ENCODE assay signal across 37 cellular contexts in the genomic region with DNA sequence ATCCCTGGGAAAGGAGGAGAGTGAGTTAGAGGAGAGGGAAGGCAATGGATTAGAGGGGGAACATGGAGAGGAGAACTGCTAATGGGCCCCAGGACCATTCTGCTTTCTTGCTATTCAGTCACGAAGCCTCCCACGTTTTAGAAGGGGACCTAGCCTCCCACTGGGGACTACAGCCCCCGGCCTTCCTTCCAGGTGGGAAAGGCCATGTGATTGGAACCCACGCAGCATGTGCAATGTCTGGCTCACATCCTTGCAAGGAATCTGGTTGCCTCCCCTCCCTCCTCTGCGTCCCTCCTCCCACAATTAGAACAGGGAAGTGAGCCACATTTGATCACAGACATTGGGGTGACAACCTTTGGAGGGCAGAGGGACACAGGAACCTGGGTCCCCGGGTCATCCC. TPM values are rescaled to one million over a fixed set of nuclear protein-coding genes. Genes with fewer than 3 reads are reported as not detected.
DNase-seq lines count a peak whose midpoint lies in the region; ATAC-seq, FAIRE-seq and TF ChIP-seq lines count a peak whose summit lies in the region.
"Had no signal": no experiment of that assay in that cellular context is flagged by ENCODE, and none has a peak within 500 bp of the region (broad histone marks: within the 10 kb centered on the region; RNA-seq: fewer than 3 reads in every experiment).

No MANE protein-coding gene starts in this region.

- no peaks in the 10 kb centered on the region for H4K20me1 ChIP-seq in HepG2 (ENCODE audit: insufficient read depth, low read length)
- H4K20me1 ChIP-seq in neural progenitor cell (ENCODE audit: low read depth), result no peaks in the 10 kb centered on the region
- H4K20me1 ChIP-seq: BLaER1 had no signal

- ATAC-seq in activated naive CD4-positive, alpha-beta T cell treated with anti-CD3 and anti-CD28 coated beads, Interleukin-2, amount 50 U/mL, for 72 hours, result no peak
- ATAC-seq in HepG2 (no peak), right lobe of liver (no peak), HG03354 (IDR thresholded peaks at IDR 0.05; ENCODE audit: poor library complexity, severe bottlenecking, unreplicated experiment) (no peak), HG02642 (IDR thresholded peaks at IDR 0.05; ENCODE audit: poor library complexity, unreplicated experiment) (no peak)
- ATAC-seq: A549; CD8-positive, alpha-beta T cell had no signal

- H3K36me3 ChIP-seq in HepG2 (replicated peaks in 1 of 2; ENCODE audit: control insufficient read depth in 1 of 2, insufficient read depth in 2 of 2, low read length in 2 of 2), result peaks cover 2 to 31% of the 10 kb centered on the region in 2 experiments
- no peaks in the 10 kb centered on the region for H3K36me3 ChIP-seq in right lobe of liver
- peaks cover 30 to 88% of the 10 kb centered on the region in 2 experiments for H3K36me3 ChIP-seq in HEK293 (ENCODE audit: control insufficient read depth in 2 of 2, insufficient read depth in 1 of 2, low read length in 2 of 2)
- H3K36me3 ChIP-seq in neural progenitor cell, result no peaks in the 10 kb centered on the region

- no peak overlapping the region for H3K4me2 ChIP-seq in HepG2 (ENCODE audit: low read depth, low read length)
- no peak overlapping the region for H3K4me2 ChIP-seq in neural progenitor cell
- H3K4me2 ChIP-seq: A549; BLaER1; BLaER1 treated with 17β-estradiol and CSF1 and Interleukin-3, amounts not matched to agents 10 nM and 100 nM had no signal

- CTCF ChIA-PET in activated naive CD4-positive, alpha-beta T cell treated with anti-CD3 and anti-CD28 coated beads, Interleukin-2, amount 10 ng/mL, durations not matched to agents 7 days and 5 days (lab: Charles Lee), result no interaction called here
- CTCF ChIA-PET in HepG2 (lab: Yijun Ruan, JAX; ENCODE audit: low intra/inter-chr PET ratio, low total read pairs) (no interaction called here), HEK293 (lab: Yijun Ruan, JAX) (interaction anchor here (1.1 kb wide), 1 partner anchor 93 kb away, joined by 3 read pairs; no protein-coding TSS in a partner anchor)

- TF ChIP-seq POLR2A in HepG2 (IDR thresholded peaks at IDR 0.05; ENCODE audit: insufficient read depth in 1 of 2, low read depth in 2 of 2, low read length in 2 of 2) (no peak), right lobe of liver (IDR thresholded peaks at IDR 0.05) (no peak)

- H3K27ac ChIP-seq in HepG2 (ENCODE audit: extremely low read length, insufficient read depth, low read length), result no peak overlapping the region
- H3K27ac ChIP-seq in right lobe of liver, result no peak overlapping the region
- no peak overlapping the region for H3K27ac ChIP-seq in HEK293 (ENCODE audit: extremely low read depth, low read depth, low read length)
- H3K27ac ChIP-seq in neural progenitor cell, result no peak overlapping the region
- H3K27ac ChIP-seq: 22Rv1; A549; BLaER1; BLaER1 treated with 17β-estradiol and CSF1 and Interleukin-3, amounts not matched to agents 10 nM and 100 nM; C4-2B had no signal

- BruUV-seq in HepG2 (replicated peaks; lab: Mats Ljungman, UMichigan), result no TSS peak

- peaks cover 39% of the 10 kb centered on the region for H3K36me3 Mint-ChIP-seq in activated naive CD4-positive, alpha-beta T cell treated with anti-CD3 and anti-CD28 coated beads, Interleukin-2, amount 10 ng/mL, durations not matched to agents 7 days and 5 days
- H3K36me3 Mint-ChIP-seq in activated naive CD4-positive, alpha-beta T cell treated with anti-CD3 and anti-CD28 coated beads, Interleukin-2, amount 50 U/mL, for 72 hours, result peaks cover 27 to 30% of the 10 kb centered on the region in 2 donors
- peaks cover 22% of the 10 kb centered on the region for H3K36me3 Mint-ChIP-seq in neural progenitor cell

- no peak for TF ChIP-seq CTCF in HepG2 (CRISPR knock-in tag; IDR thresholded peaks at IDR 0.05)
- no peak for TF ChIP-seq CTCF in right lobe of liver (IDR thresholded peaks at IDR 0.05)
- no peak for TF ChIP-seq CTCF in HEK293 (tag by site-specific recombination; IDR thresholded peaks at IDR 0.05)
- TF ChIP-seq CTCF in neural progenitor cell (IDR thresholded peaks at IDR 0.05), result no peak

- no peak overlapping the region for H3K4me3 Mint-ChIP-seq in activated naive CD4-positive, alpha-beta T cell treated with anti-CD3 and anti-CD28 coated beads, Interleukin-2, amount 10 ng/mL, durations not matched to agents 7 days and 5 days
- H3K4me3 Mint-ChIP-seq in neural progenitor cell, result no peak overlapping the region
- H3K4me3 Mint-ChIP-seq: B cell; CD14-positive monocyte; CD4-positive, alpha-beta memory T cell; CD4-positive, alpha-beta T cell; CD4-positive, CD25-positive, alpha-beta regulatory T cell; CD8-positive, alpha-beta memory T cell; CD8-positive, alpha-beta T cell had no signal

- intact Hi-C loops in HepG2 (cut with micrococcal nuclease; ENCODE audit: unreplicated experiment) (no loop called here), right lobe of liver (cut with DNase I) (no loop called here)

- in situ Hi-C loops in HepG2 (cut with HindIII; ENCODE audit: extremely low pct_ligation_motif_present, low pct_unique_long_range_greater_than_20kb), result no loop called here

- H3F3A ChIP-seq in neural progenitor cell (ENCODE audit: low read depth), result no peaks in the 10 kb centered on the region

- no peak overlapping the region for H2AFZ ChIP-seq in HepG2 (ENCODE audit: low read length)
- H2AFZ ChIP-seq in neural progenitor cell (replicated peaks), result no peak overlapping the region

- no peak for DNase-seq in activated naive CD4-positive, alpha-beta T cell treated with anti-CD3 and anti-CD28 coated beads, Interleukin-2, amount 10 ng/mL, durations not matched to agents 7 days and 5 days
- no peak for DNase-seq in activated naive CD4-positive, alpha-beta T cell treated with anti-CD3 and anti-CD28 coated beads, Interleukin-2, amount 50 U/mL, for 72 hours (ENCODE audit: low spot score in 2 of 2)
- DNase-seq in HepG2 (ENCODE audit: low spot score) (no peak), right lobe of liver (no peak), neural progenitor cell (ENCODE audit: low spot score) (no peak)
- DNase-seq: 8988T; ACHN; AML-193; BE2C; C1 segment of cervical spinal cord; Caco-2; Calu3; CD4-positive, alpha-beta memory T cell; CD4-positive, alpha-beta T cell; CD4-positive, CD25-positive, alpha-beta regulatory T cell; CD8-positive, alpha-beta memory T cell; CD8-positive, alpha-beta T cell; COR-L47; DMS 273 treated with DMSO at 0.1 percent for 48 hours; DMS153; DMS53; DMS79; DMS79 treated with DMSO at 0.1 percent for 48 hours; DND-41; EL had no signal

- H3K4me1 ChIP-seq in HepG2 (ENCODE audit: insufficient read depth, low read length) (no peaks in the 10 kb centered on the region), right lobe of liver (no peaks in the 10 kb centered on the region), HEK293 (ENCODE audit: control insufficient read depth, insufficient read depth, low read length) (no peaks in the 10 kb centered on the region), neural progenitor cell (no peaks in the 10 kb centered on the region)
- H3K4me1 ChIP-seq: A549; BE2C; BLaER1; BLaER1 treated with 17β-estradiol and CSF1 and Interleukin-3, amounts not matched to agents 10 nM and 100 nM; Caco-2 had no signal

- H3K27me3 ChIP-seq in HepG2 (ENCODE audit: control insufficient read depth in 1 of 2, insufficient read depth in 2 of 2, low read length in 2 of 2) (no peaks in the 10 kb centered on the region), right lobe of liver (no peaks in the 10 kb centered on the region), neural progenitor cell (no peaks in the 10 kb centered on the region)
- H3K27me3 ChIP-seq: BE2C; BLaER1; BLaER1 treated with 17β-estradiol and CSF1 and Interleukin-3, amounts not matched to agents 10 nM and 100 nM had no signal

- H3K27me3 Mint-ChIP-seq in activated naive CD4-positive, alpha-beta T cell treated with anti-CD3 and anti-CD28 coated beads, Interleukin-2, amount 10 ng/mL, durations not matched to agents 7 days and 5 days, result no peaks in the 10 kb centered on the region
- H3K27me3 Mint-ChIP-seq in neural progenitor cell (ENCODE audit: insufficient read depth, low read depth), result no peaks in the 10 kb centered on the region
- H3K27me3 Mint-ChIP-seq: B cell; CD4-positive, alpha-beta memory T cell; CD4-positive, alpha-beta T cell; CD4-positive, CD25-positive, alpha-beta regulatory T cell had no signal

- no peak for TF ChIP-seq RAD21 in HepG2 (CRISPR knock-in tag; IDR thresholded peaks at IDR 0.05)

- 92% methylated on average over 6 of the region's 6 CpGs for WGBS in HepG2 (ENCODE audit: low lambda C conversion rate)
- WGBS in right lobe of liver (ENCODE audit: insufficient coverage, low coverage, low lambda C conversion rate, missing lambda C conversion rate), result 100% methylated on average over 1 of the region's 6 CpGs

- no peaks in the 10 kb centered on the region for H3K9me3 Mint-ChIP-seq in activated naive CD4-positive, alpha-beta T cell treated with anti-CD3 and anti-CD28 coated beads, Interleukin-2, amount 10 ng/mL, durations not matched to agents 7 days and 5 days
- no peaks in the 10 kb centered on the region for H3K9me3 Mint-ChIP-seq in activated naive CD4-positive, alpha-beta T cell treated with anti-CD3 and anti-CD28 coated beads, Interleukin-2, amount 50 U/mL, for 72 hours
- H3K9me3 Mint-ChIP-seq in neural progenitor cell, result no peaks in the 10 kb centered on the region
- H3K9me3 Mint-ChIP-seq: CD14-positive monocyte; CD4-positive, alpha-beta T cell; CD4-positive, CD25-positive, alpha-beta regulatory T cell; CD8-positive, alpha-beta memory T cell; CD8-positive, alpha-beta T cell had no signal

- no peak for FAIRE-seq in HepG2 (lab: Jason Lieb, UNC)
- FAIRE-seq: A204.1, A549, D721Med had no signal

- no peaks in the 10 kb centered on the region for H3K9me3 ChIP-seq in HepG2 (ENCODE audit: low read length)
- no peaks in the 10 kb centered on the region for H3K9me3 ChIP-seq in right lobe of liver
- no peaks in the 10 kb centered on the region for H3K9me3 ChIP-seq in HEK293 (ENCODE audit: control insufficient read depth, insufficient read depth, low read depth, low read length)
- no peaks in the 10 kb centered on the region for H3K9me3 ChIP-seq in neural progenitor cell (ENCODE audit: low read depth)
- H3K9me3 ChIP-seq: A549; BE2C; BLaER1; BLaER1 treated with 17β-estradiol and CSF1 and Interleukin-3, amounts not matched to agents 10 nM and 100 nM; Caco-2 had no signal

- H3K4me3 ChIP-seq in HepG2 (replicated peaks in 1 of 3; ENCODE audit: insufficient read depth in 1 of 3, low read depth in 2 of 3, low read length in 3 of 3), result no peak overlapping the region
- H3K4me3 ChIP-seq in right lobe of liver, result no peak overlapping the region
- no peak overlapping the region for H3K4me3 ChIP-seq in HEK293 (ENCODE audit: low read depth, low read length)
- H3K4me3 ChIP-seq in neural progenitor cell, result no peak overlapping the region
- H3K4me3 ChIP-seq: A549; BLaER1; BLaER1 treated with 17β-estradiol and CSF1 and Interleukin-3, amounts not matched to agents 10 nM and 100 nM had no signal

- no peaks in the 10 kb centered on the region for H3K4me1 Mint-ChIP-seq in activated naive CD4-positive, alpha-beta T cell treated with anti-CD3 and anti-CD28 coated beads, Interleukin-2, amount 10 ng/mL, durations not matched to agents 7 days and 5 days
- no peaks in the 10 kb centered on the region for H3K4me1 Mint-ChIP-seq in neural progenitor cell
- H3K4me1 Mint-ChIP-seq: B cell; CD14-positive monocyte; CD4-positive, alpha-beta memory T cell; CD4-positive, CD25-positive, alpha-beta regulatory T cell; CD8-positive, alpha-beta memory T cell had no signal

- POLR2A ChIA-PET in HepG2 (lab: Yijun Ruan, JAX), result no interaction called here
- POLR2A ChIA-PET in HEK293 (lab: Yijun Ruan, JAX), result no interaction called here

- TF ChIP-seq EP300 in HepG2 (IDR thresholded peaks at IDR 0.05; ENCODE audit: low read depth in 2 of 2, low read length in 2 of 2), result no peak
- TF ChIP-seq EP300 in HepG2 (CRISPR knock-in tag; IDR thresholded peaks at IDR 0.05; ENCODE audit: borderline replicate concordance), result no peak

- peak overlapping the region; percentile 45 for H3K27ac Mint-ChIP-seq in activated naive CD4-positive, alpha-beta T cell treated with anti-CD3 and anti-CD28 coated beads, Interleukin-2, amount 10 ng/mL, durations not matched to agents 7 days and 5 days
- no peak overlapping the region for H3K27ac Mint-ChIP-seq in activated naive CD4-positive, alpha-beta T cell treated with anti-CD3 and anti-CD28 coated beads, Interleukin-2, amount 50 U/mL, for 72 hours
- peak overlapping the region; percentile 74 for H3K27ac Mint-ChIP-seq in neural progenitor cell
- H3K27ac Mint-ChIP-seq: B cell; CD4-positive, alpha-beta T cell; CD4-positive, CD25-positive, alpha-beta regulatory T cell; CD8-positive, alpha-beta T cell had no signal

- H3K79me2 ChIP-seq in HepG2 (ENCODE audit: insufficient read depth, low read length), result no peaks in the 10 kb centered on the region
- no peaks in the 10 kb centered on the region for H3K79me2 ChIP-seq in neural progenitor cell (ENCODE audit: low read depth)

- H3K9ac ChIP-seq in HepG2 (ENCODE audit: insufficient read depth, low read depth, low read length), result no peak overlapping the region
- no peak overlapping the region for H3K9ac ChIP-seq in neural progenitor cell
- H3K9ac ChIP-seq: BLaER1; BLaER1 treated with 17β-estradiol and CSF1 and Interleukin-3, amounts not matched to agents 10 nM and 100 nM had no signal

RNA-seq across cellular contexts. Expression of a gene that starts 22.5 kb away (rescaled TPM):
- total RNA-seq in activated naive CD4-positive, alpha-beta T cell treated with anti-CD3 and anti-CD28 coated beads, Interleukin-2, amount 50 U/mL, for 72 hours, result 10 to 100 TPM; 16.7 to 35.2 TPM
- 0.87 and 1.7 TPM in 2 replicates for total RNA-seq in HepG2 (2016; rRNA removed; fragmentation: Illumina TruSeq; extraction: Trizol)
- not detected in 2 replicates for total RNA-seq in HepG2 (2016; cell fraction: cytosol; rRNA removed; fragmentation: Illumina TruSeq; extraction: Trizol; ENCODE audit: low read depth)
- total RNA-seq in HepG2 (2016; cell fraction: insoluble cytoplasmic fraction; rRNA removed; fragmentation: Illumina TruSeq; extraction: Trizol), result 0.30 and 1.1 TPM in 2 replicates
- total RNA-seq in HepG2 (2016; cell fraction: membrane; rRNA removed; fragmentation: Illumina TruSeq; extraction: Trizol), result 0.19 and 1.9 TPM in 2 replicates
- total RNA-seq in HepG2 (2016; cell fraction: nucleus; rRNA removed; fragmentation: Illumina TruSeq; extraction: Trizol), result 0.60 and 4.0 TPM in 2 replicates
- polyA plus RNA-seq in HepG2 (2011; rRNA removed), result 1.6 and 2.8 TPM in 2 replicates
- 0.99 and 1.6 TPM in 2 replicates for polyA plus RNA-seq in HepG2 (2011; cell fraction: cytosol; rRNA removed)
- polyA plus RNA-seq in HepG2 (2011; cell fraction: nucleus; rRNA removed), result 5.9 and 6.4 TPM in 2 replicates
- polyA plus RNA-seq in HepG2 (2012), result 0.91 and 1.1 TPM in 2 replicates
- 0.34 TPM in 2 replicates for polyA plus RNA-seq in HepG2 (2016; cell fraction: cytosol; fragmentation: Illumina TruSeq; extraction: Trizol; ENCODE audit: low read depth)
- 0.82 and 1.6 TPM in 2 replicates for polyA plus RNA-seq in HepG2 (2016; cell fraction: insoluble cytoplasmic fraction; fragmentation: Illumina TruSeq; extraction: Trizol; ENCODE audit: low read depth)
- 0.19 TPM in 1 of 2 replicates, not detected in the other for polyA plus RNA-seq in HepG2 (2016; cell fraction: membrane; fragmentation: Illumina TruSeq; extraction: Trizol; ENCODE audit: low read depth)
- polyA plus RNA-seq in HepG2 (2016; cell fraction: nucleus; fragmentation: Illumina TruSeq; extraction: Trizol; ENCODE audit: insufficient read depth, low read depth), result 2.2 and 2.5 TPM in 2 replicates
- 0.58 and 2.7 TPM in 2 replicates for polyA minus RNA-seq in HepG2 (2011; rRNA and poly(A)+ RNA removed; ENCODE audit: low replicate concordance)
- 1.5 TPM in 1 of 2 replicates, not detected in the other for polyA minus RNA-seq in HepG2 (2011; cell fraction: cytosol; rRNA and poly(A)+ RNA removed)
- 4.2 and 5.0 TPM in 2 replicates for polyA minus RNA-seq in HepG2 (2011; cell fraction: nucleus; rRNA and poly(A)+ RNA removed)
- 10 to 100 TPM in 3 of 6 experiments, 1 to 10 TPM in 3; 3.8 to 29.7 (median 9.8) TPM for total RNA-seq in right lobe of liver
- not detected in 2 replicates for total RNA-seq in neural progenitor cell (ENCODE audit: low replicate concordance)
- polyA plus RNA-seq: CD8-positive, alpha-beta memory T cell had no signal

RNA-seq across cellular contexts. Expression of a gene that starts 37.0 kb away (rescaled TPM):
- 100 to 1,000 TPM; 180 to 231 TPM for total RNA-seq in activated naive CD4-positive, alpha-beta T cell treated with anti-CD3 and anti-CD28 coated beads, Interleukin-2, amount 50 U/mL, for 72 hours
- 52.1 and 64.4 TPM in 2 replicates for total RNA-seq in HepG2 (2016; rRNA removed; fragmentation: Illumina TruSeq; extraction: Trizol)
- 7.3 and 8.5 TPM in 2 replicates for total RNA-seq in HepG2 (2016; cell fraction: cytosol; rRNA removed; fragmentation: Illumina TruSeq; extraction: Trizol; ENCODE audit: low read depth)
- total RNA-seq in HepG2 (2016; cell fraction: insoluble cytoplasmic fraction; rRNA removed; fragmentation: Illumina TruSeq; extraction: Trizol), result 44.1 and 72.4 TPM in 2 replicates
- 15.7 and 19.3 TPM in 2 replicates for total RNA-seq in HepG2 (2016; cell fraction: membrane; rRNA removed; fragmentation: Illumina TruSeq; extraction: Trizol)
- total RNA-seq in HepG2 (2016; cell fraction: nucleus; rRNA removed; fragmentation: Illumina TruSeq; extraction: Trizol), result 51.4 and 56.6 TPM in 2 replicates
- 18.3 and 20.1 TPM in 2 replicates for polyA plus RNA-seq in HepG2 (2011; rRNA removed)
- polyA plus RNA-seq in HepG2 (2011; cell fraction: cytosol; rRNA removed), result 9.1 and 11.9 TPM in 2 replicates
- polyA plus RNA-seq in HepG2 (2011; cell fraction: nucleus; rRNA removed), result 92.2 and 135 TPM in 2 replicates
- polyA plus RNA-seq in HepG2 (2012), result 11.0 and 27.9 TPM in 2 replicates
- 6.0 and 7.0 TPM in 2 replicates for polyA plus RNA-seq in HepG2 (2016; cell fraction: cytosol; fragmentation: Illumina TruSeq; extraction: Trizol; ENCODE audit: low read depth)
- polyA plus RNA-seq in HepG2 (2016; cell fraction: insoluble cytoplasmic fraction; fragmentation: Illumina TruSeq; extraction: Trizol; ENCODE audit: low read depth), result 43.0 and 49.8 TPM in 2 replicates
- polyA plus RNA-seq in HepG2 (2016; cell fraction: membrane; fragmentation: Illumina TruSeq; extraction: Trizol; ENCODE audit: low read depth), result 7.7 and 11.4 TPM in 2 replicates
- 135 and 153 TPM in 2 replicates for polyA plus RNA-seq in HepG2 (2016; cell fraction: nucleus; fragmentation: Illumina TruSeq; extraction: Trizol; ENCODE audit: insufficient read depth, low read depth)
- 25.6 and 86.4 TPM in 2 replicates for polyA minus RNA-seq in HepG2 (2011; rRNA and poly(A)+ RNA removed; ENCODE audit: low replicate concordance)
- polyA minus RNA-seq in HepG2 (2011; cell fraction: cytosol; rRNA and poly(A)+ RNA removed), result 11.3 and 17.6 TPM in 2 replicates
- 25.0 and 29.4 TPM in 2 replicates for polyA minus RNA-seq in HepG2 (2011; cell fraction: nucleus; rRNA and poly(A)+ RNA removed)
- total RNA-seq in right lobe of liver, result 10 to 100 TPM in 2 of 6 experiments, 1 to 10 TPM in 4; 5.2 to 16.6 (median 7.7) TPM
- 40.0 and 88.9 TPM in 2 replicates for total RNA-seq in neural progenitor cell (ENCODE audit: low replicate concordance)

RNA-seq across cellular contexts. Expression of a gene that starts 37.4 kb away (rescaled TPM):
- total RNA-seq in activated naive CD4-positive, alpha-beta T cell treated with anti-CD3 and anti-CD28 coated beads, Interleukin-2, amount 50 U/mL, for 72 hours, result 10 to 100 TPM in 1 of 2 donors, 1 to 10 TPM in 1; 9.0 to 10.2 TPM
- total RNA-seq in HepG2 (2016; rRNA removed; fragmentation: Illumina TruSeq; extraction: Trizol), result 0.39 and 1.1 TPM in 2 replicates
- 0.26 and 0.91 TPM in 2 replicates for total RNA-seq in HepG2 (2016; cell fraction: cytosol; rRNA removed; fragmentation: Illumina TruSeq; extraction: Trizol; ENCODE audit: low read depth)
- 0.54 and 0.93 TPM in 2 replicates for total RNA-seq in HepG2 (2016; cell fraction: insoluble cytoplasmic fraction; rRNA removed; fragmentation: Illumina TruSeq; extraction: Trizol)
- total RNA-seq in HepG2 (2016; cell fraction: membrane; rRNA removed; fragmentation: Illumina TruSeq; extraction: Trizol), result 0.43 and 1.00 TPM in 2 replicates
- 0.72 and 0.75 TPM in 2 replicates for total RNA-seq in HepG2 (2016; cell fraction: nucleus; rRNA removed; fragmentation: Illumina TruSeq; extraction: Trizol)
- 0.18 and 0.44 TPM in 2 replicates for polyA plus RNA-seq in HepG2 (2011; rRNA removed)
- polyA plus RNA-seq in HepG2 (2011; cell fraction: cytosol; rRNA removed), result 0.28 and 0.43 TPM in 2 replicates
- polyA plus RNA-seq in HepG2 (2011; cell fraction: nucleus; rRNA removed), result 2.1 and 2.4 TPM in 2 replicates
- 2.8 and 3.7 TPM in 2 replicates for polyA plus RNA-seq in HepG2 (2012)
- polyA plus RNA-seq in HepG2 (2016; cell fraction: cytosol; fragmentation: Illumina TruSeq; extraction: Trizol; ENCODE audit: low read depth), result 0.45 and 0.87 TPM in 2 replicates
- polyA plus RNA-seq in HepG2 (2016; cell fraction: insoluble cytoplasmic fraction; fragmentation: Illumina TruSeq; extraction: Trizol; ENCODE audit: low read depth), result 2.2 TPM in 2 replicates
- polyA plus RNA-seq in HepG2 (2016; cell fraction: membrane; fragmentation: Illumina TruSeq; extraction: Trizol; ENCODE audit: low read depth), result 0.41 and 0.92 TPM in 2 replicates
- polyA plus RNA-seq in HepG2 (2016; cell fraction: nucleus; fragmentation: Illumina TruSeq; extraction: Trizol; ENCODE audit: insufficient read depth, low read depth), result 3.7 and 3.8 TPM in 2 replicates
- polyA minus RNA-seq in HepG2 (2011; rRNA and poly(A)+ RNA removed; ENCODE audit: low replicate concordance), result 1.0 and 1.7 TPM in 2 replicates
- 0.59 and 0.70 TPM in 2 replicates for polyA minus RNA-seq in HepG2 (2011; cell fraction: cytosol; rRNA and poly(A)+ RNA removed)
- polyA minus RNA-seq in HepG2 (2011; cell fraction: nucleus; rRNA and poly(A)+ RNA removed), result 0.75 and 0.90 TPM in 2 replicates
- total RNA-seq in right lobe of liver, result 1 to 10 TPM; 1.5 to 2.5 (median 2.0) TPM
- 0.36 and 4.2 TPM in 2 replicates for total RNA-seq in neural progenitor cell (ENCODE audit: low replicate concordance)

Comparison
In these comparisons a context has a peak if more than half of its experiments do, and no peak if none do; other contexts are left out.
1. H3K27ac Mint-ChIP-seq: peak in activated naive CD4-positive, alpha-beta T cell treated with anti-CD3 and anti-CD28 coated beads, Interleukin-2, amount 10 ng/mL, durations not matched to agents 7 days and 5 days (single experiment) and neural progenitor cell (single experiment); none in activated naive CD4-positive, alpha-beta T cell treated with anti-CD3 and anti-CD28 coated beads, Interleukin-2, amount 50 U/mL, for 72 hours (0 of 2).